ENCODE assay signal across 29 cellular contexts in genomic region chr3:72481542-72481941, GRCh38. TPM values are rescaled to one million over a fixed set of nuclear protein-coding genes. Genes with fewer than 3 reads are reported as not detected.
A peak's percentile ranks its signal among the peaks of the same experiment; 100 is the strongest.
DNase-seq lines count a peak whose midpoint lies in the region; ATAC-seq, FAIRE-seq and TF ChIP-seq lines count a peak whose summit lies in the region.
"Had no signal": no experiment of that assay in that cellular context is flagged by ENCODE, and none has a peak within 500 bp of the region (broad histone marks: within the 10 kb centered on the region; RNA-seq: fewer than 3 reads in every experiment).

No MANE protein-coding gene starts in this region.

- no peak for TF ChIP-seq RAD21 in IMR-90 (IDR thresholded peaks at IDR 0.05; ENCODE audit: low read length)
- TF ChIP-seq RAD21 in H1 (IDR thresholded peaks at IDR 0.05 in 1 of 2, conservative IDR thresholded peaks at IDR 0.05 in 1 of 2; ENCODE audit: low read depth in 2 of 2, low read length in 2 of 2): no peak

- no peak overlapping the region for H3K9ac ChIP-seq in IMR-90 (ENCODE audit: low read depth, low read length)
- H3K9ac ChIP-seq in H1 (replicated peaks in 1 of 4; ENCODE audit: extremely low read depth in 1 of 4, low read depth in 3 of 4, low read length in 3 of 4): no peak overlapping the region
- H3K9ac ChIP-seq: parathyroid adenoma had no signal

- DNase-seq in activated CD8-positive, alpha-beta memory T cell treated with anti-CD3 and anti-CD28 coated beads, Interleukin-2, amount 10 ng/mL, durations not matched to agents 7 days and 5 days: no peak
- DNase-seq in activated CD8-positive, alpha-beta memory T cell treated with anti-CD3 and anti-CD28 coated beads, Interleukin-2, amount 50 U/mL, for 4 hours: no peak
- no peak for DNase-seq in CD4-positive, alpha-beta T cell
- DNase-seq in IMR-90 (no peak), H1 (ENCODE audit: low read depth in 1 of 2, low spot score in 2 of 2) (no peak), GM10248 (ENCODE audit: extremely low spot score) (no peak)
- no peak for DNase-seq in effector memory CD4-positive, alpha-beta T cell
- DNase-seq: activated B cell treated with CpG ODN at 0.5 μM for 24 hours; CD4-positive, alpha-beta memory T cell; effector CD8-positive, alpha-beta T cell; HCEC 1CT; hippocampal formation; mammary epithelial cell; NCI-H1417 treated with DMSO at 0.1 percent for 48 hours; NCI-H2081; NCI-H2227 treated with DMSO at 0.1 percent for 48 hours; NCI-H526 treated with DMSO at 0.1 percent for 48 hours; PC-3; T-cell; thyroid gland had no signal

- H4K8ac ChIP-seq in IMR-90 (ENCODE audit: low read depth in 2 of 2, low read length in 2 of 2) (no peak overlapping the region), H1 (ENCODE audit: extremely low read depth, insufficient read depth, low read length) (no peak overlapping the region)

- H3K36me3 ChIP-seq in IMR-90 (ENCODE audit: control insufficient read depth, insufficient read depth, low read length) (no peaks in the 10 kb centered on the region), H1 (ENCODE audit: control insufficient read depth in 2 of 4, insufficient read depth in 4 of 4, low read length in 3 of 4) (no peaks in the 10 kb centered on the region)
- H3K36me3 ChIP-seq in effector memory CD4-positive, alpha-beta T cell (ENCODE audit: control insufficient read depth, insufficient read depth, low read length): no peaks in the 10 kb centered on the region
- H3K36me3 ChIP-seq: ascending aorta, cardiac muscle cell, thyroid gland, vagina had no signal

- H3K9me3 Mint-ChIP-seq in activated CD8-positive, alpha-beta memory T cell treated with anti-CD3 and anti-CD28 coated beads, Interleukin-2, amount 10 ng/mL, durations not matched to agents 7 days and 5 days (ENCODE audit: low read depth): no peaks in the 10 kb centered on the region
- no peaks in the 10 kb centered on the region for H3K9me3 Mint-ChIP-seq in CD4-positive, alpha-beta T cell
- H3K9me3 Mint-ChIP-seq: T-cell had no signal

- no peak overlapping the region for H2BK20ac ChIP-seq in IMR-90 (ENCODE audit: low read depth, low read length)
- H2BK20ac ChIP-seq in H1 (ENCODE audit: low read length): no peak overlapping the region

- no peak overlapping the region for H2AK9ac ChIP-seq in IMR-90 (replicated peaks; ENCODE audit: low read depth, low read length, poor library complexity)

- H3K18ac ChIP-seq in IMR-90 (ENCODE audit: low read depth, low read length) (no peak overlapping the region), H1 (ENCODE audit: extremely low read depth, low read length) (no peak overlapping the region)

- H3K4me3 Mint-ChIP-seq in activated CD8-positive, alpha-beta memory T cell treated with anti-CD3 and anti-CD28 coated beads, Interleukin-2, amount 10 ng/mL, durations not matched to agents 7 days and 5 days: no peak overlapping the region
- H3K4me3 Mint-ChIP-seq in CD4-positive, alpha-beta T cell: no peak overlapping the region
- H3K4me3 Mint-ChIP-seq: activated B cell treated with CpG ODN at 0.5 μM for 24 hours, T-cell had no signal

- no peak for TF ChIP-seq CTCF in CD4-positive, alpha-beta T cell (IDR thresholded peaks at IDR 0.05)
- TF ChIP-seq CTCF in IMR-90 (conservative IDR thresholded peaks at IDR 0.05; ENCODE audit: low read depth, low read length): no peak
- TF ChIP-seq CTCF in H1 (IDR thresholded peaks at IDR 0.05; ENCODE audit: control extremely low read depth in 1 of 3, insufficient read depth in 1 of 3, low read depth in 1 of 3, low read length in 3 of 3): no peak
- TF ChIP-seq CTCF in GM10248 (IDR thresholded peaks at IDR 0.05; ENCODE audit: control extremely low read depth, extremely low read depth, low read depth, missing control alignments): no peak

- no peak for FAIRE-seq in H1 (lab: Jason Lieb, UNC)
- FAIRE-seq: A549, colon had no signal

- BruUV-seq in IMR-90 (replicated peaks; lab: Mats Ljungman, UMichigan): no TSS peak

- POLR2A ChIA-PET in CD4-positive, alpha-beta T cell (lab: Charles Lee): no interaction called here
- POLR2A ChIA-PET in IMR-90 (lab: Charles Lee; ENCODE audit: unreplicated experiment) (no interaction called here), H1 (lab: Charles Lee; ENCODE audit: partially characterized antibody) (no interaction called here), GM10248 (lab: Yijun Ruan, JAX) (no interaction called here)

- no peak overlapping the region for H4K5ac ChIP-seq in IMR-90 (ENCODE audit: low read depth, low read length)
- no peak overlapping the region for H4K5ac ChIP-seq in H1 (ENCODE audit: insufficient read length, low read depth, low read length)

- H4K91ac ChIP-seq in IMR-90 (ENCODE audit: insufficient read depth, low read depth, low read length): no peak overlapping the region
- no peak overlapping the region for H4K91ac ChIP-seq in H1 (replicated peaks; ENCODE audit: insufficient read length, low read length)

- H3K4me1 ChIP-seq in IMR-90 (ENCODE audit: control insufficient read depth, insufficient read depth, low read length): peaks cover 7% of the 10 kb centered on the region
- H3K4me1 ChIP-seq in H1 (replicated peaks in 1 of 4; ENCODE audit: control insufficient read depth in 3 of 4, insufficient read depth in 4 of 4, low read length in 3 of 4): peaks cover 2 to 11% (median 5%) of the 10 kb centered on the region in 4 experiments
- H3K4me1 ChIP-seq in effector memory CD4-positive, alpha-beta T cell (ENCODE audit: control insufficient read depth, insufficient read depth, low read length, poor library complexity, severe bottlenecking): no peaks in the 10 kb centered on the region
- H3K4me1 ChIP-seq: parathyroid adenoma, thyroid gland had no signal

- CTCF ChIA-PET in activated CD8-positive, alpha-beta memory T cell treated with anti-CD3 and anti-CD28 coated beads, Interleukin-2, amount 10 ng/mL, durations not matched to agents 7 days and 5 days (lab: Charles Lee): interaction anchor here (0.8 kb wide), 1 partner anchor 341 kb away, joined by 3 read pairs; no protein-coding TSS in a partner anchor
- CTCF ChIA-PET in CD4-positive, alpha-beta T cell (lab: Charles Lee): no interaction called here
- CTCF ChIA-PET in IMR-90 (lab: Yijun Ruan, JAX): no interaction called here
- CTCF ChIA-PET in H1 (lab: Charles Lee; ENCODE audit: partially characterized antibody): no interaction called here
- CTCF ChIA-PET in GM10248 (lab: Yijun Ruan, JAX): no interaction called here

- H4K20me1 ChIP-seq in IMR-90 (ENCODE audit: insufficient read depth, low read length): no peaks in the 10 kb centered on the region
- no peaks in the 10 kb centered on the region for H4K20me1 ChIP-seq in H1 (replicated peaks in 1 of 2; ENCODE audit: control insufficient read depth in 1 of 2, insufficient read depth in 2 of 2, low read length in 2 of 2)

- intact Hi-C loops in CD4-positive, alpha-beta T cell (cut with DNase I, micrococcal nuclease): no loop called here
- intact Hi-C loops in IMR-90 (cut with micrococcal nuclease): no loop called here

- peak overlapping the region; percentile 26 for H2AFZ ChIP-seq in IMR-90 (replicated peaks; ENCODE audit: low read length, poor library complexity)
- H2AFZ ChIP-seq in H1 (ENCODE audit: low read length): no peak overlapping the region
- H2AFZ ChIP-seq: parathyroid adenoma had no signal

- H3K27me3 ChIP-seq in CD4-positive, alpha-beta T cell (ENCODE audit: control insufficient read depth, insufficient read depth, low read length): no peaks in the 10 kb centered on the region
- H3K27me3 ChIP-seq in IMR-90 (ENCODE audit: control insufficient read depth, insufficient read depth, low read length) (peaks cover 5% of the 10 kb centered on the region), H1 (replicated peaks in 1 of 4; ENCODE audit: control insufficient read depth in 3 of 4, extremely low read depth in 1 of 4, insufficient read depth in 3 of 4, low read length in 3 of 4) (no peaks in the 10 kb centered on the region)
- no peaks in the 10 kb centered on the region for H3K27me3 ChIP-seq in effector memory CD4-positive, alpha-beta T cell (replicated peaks; ENCODE audit: control insufficient read depth, insufficient read depth, low read length, poor library complexity, severe bottlenecking)
- H3K27me3 ChIP-seq: ascending aorta, cardiac muscle cell, thyroid gland, vagina had no signal

- H3K4me3 ChIP-seq in IMR-90 (ENCODE audit: insufficient read depth, low read depth, low read length): no peak overlapping the region
- H3K4me3 ChIP-seq in H1 (ENCODE audit: extremely low read depth in 1 of 4, insufficient read depth in 2 of 4, low read depth in 3 of 4, low read length in 4 of 4): no peak overlapping the region
- H3K4me3 ChIP-seq in effector memory CD4-positive, alpha-beta T cell (ENCODE audit: insufficient read depth, low read depth, low read length, poor library complexity, severe bottlenecking): no peak overlapping the region
- H3K4me3 ChIP-seq: A549, ascending aorta, cardiac muscle cell, skin epidermis, thyroid gland, vagina had no signal

- H2BK5ac ChIP-seq in IMR-90 (ENCODE audit: low read depth, low read length, poor library complexity, severe bottlenecking) (no peak overlapping the region), H1 (ENCODE audit: low read depth, low read length) (no peak overlapping the region)

- dilution Hi-C loops in IMR-90 (cut with HindIII; ENCODE audit: low sequenced_read_pairs, unreplicated experiment): no loop called here

- no peaks in the 10 kb centered on the region for H3K23me2 ChIP-seq in H1 (ENCODE audit: low read depth, low read length)

- no peaks in the 10 kb centered on the region for H3K27me3 Mint-ChIP-seq in activated CD8-positive, alpha-beta memory T cell treated with anti-CD3 and anti-CD28 coated beads, Interleukin-2, amount 10 ng/mL, durations not matched to agents 7 days and 5 days
- no peaks in the 10 kb centered on the region for H3K27me3 Mint-ChIP-seq in CD4-positive, alpha-beta T cell
- H3K27me3 Mint-ChIP-seq: CD4-positive, alpha-beta memory T cell; T-cell had no signal

- H3K79me1 ChIP-seq in IMR-90 (ENCODE audit: low read depth in 1 of 2, low read length in 2 of 2): no peaks in the 10 kb centered on the region
- H3K79me1 ChIP-seq in H1 (ENCODE audit: low read depth, low read length): no peaks in the 10 kb centered on the region

- H3K27ac Mint-ChIP-seq in activated CD8-positive, alpha-beta memory T cell treated with anti-CD3 and anti-CD28 coated beads, Interleukin-2, amount 10 ng/mL, durations not matched to agents 7 days and 5 days: peak overlapping the region; percentile 26
- peak overlapping the region; percentile 35 for H3K27ac Mint-ChIP-seq in CD4-positive, alpha-beta T cell
- H3K27ac Mint-ChIP-seq: activated B cell treated with CpG ODN at 0.5 μM for 24 hours, T-cell had no signal

- H2BK15ac ChIP-seq in IMR-90 (ENCODE audit: low read depth, low read length) (no peak overlapping the region), H1 (ENCODE audit: low read length) (peak overlapping the region; percentile 89; the same call in 1 of the 2 replicates)

- no peak overlapping the region for H3K27ac ChIP-seq in CD4-positive, alpha-beta T cell (ENCODE audit: low read depth, low read length)
- no peak overlapping the region for H3K27ac ChIP-seq in IMR-90 (ENCODE audit: insufficient read depth, low read length)
- H3K27ac ChIP-seq in H1 (ENCODE audit: low read depth, low read length): no peak overlapping the region
- H3K27ac ChIP-seq in effector memory CD4-positive, alpha-beta T cell (ENCODE audit: insufficient read depth, low read length, poor library complexity, severe bottlenecking): no peak overlapping the region
- H3K27ac ChIP-seq: cardiac muscle cell, epithelial cell of prostate, parathyroid adenoma, skin epidermis, thyroid gland, vagina had no signal

- no peaks in the 10 kb centered on the region for H3K9me3 ChIP-seq in CD4-positive, alpha-beta T cell (ENCODE audit: control insufficient read depth, low read length)
- H3K9me3 ChIP-seq in IMR-90 (ENCODE audit: control insufficient read depth, insufficient read depth, low read length) (no peaks in the 10 kb centered on the region), H1 (ENCODE audit: insufficient read depth in 2 of 2, low read depth in 1 of 2, low read length in 1 of 2) (no peaks in the 10 kb centered on the region)
- no peaks in the 10 kb centered on the region for H3K9me3 ChIP-seq in effector memory CD4-positive, alpha-beta T cell (ENCODE audit: control insufficient read depth, low read length)
- H3K9me3 ChIP-seq: A549, ascending aorta, thyroid gland, vagina had no signal

- no peak overlapping the region for H3K23ac ChIP-seq in IMR-90 (ENCODE audit: low read depth, low read length)
- H3K23ac ChIP-seq in H1 (ENCODE audit: insufficient read length): no peak overlapping the region

- peak overlapping the region; percentile 64; the same call in 1 of the 2 replicates for H2AK5ac ChIP-seq in IMR-90 (ENCODE audit: low read depth, low read length)
- H2AK5ac ChIP-seq in H1 (ENCODE audit: low read depth, low read length): no peak overlapping the region

- in situ Hi-C loops in IMR-90 (cut with MboI; ENCODE audit: low sequenced_read_pairs): no loop called here

- no peak for TF ChIP-seq POLR2A in IMR-90 (IDR thresholded peaks at IDR 0.05; ENCODE audit: low read depth, low read length)
- TF ChIP-seq POLR2A in H1 (IDR thresholded peaks at IDR 0.05; ENCODE audit: control extremely low read depth in 1 of 2, low read depth in 2 of 2, low read length in 2 of 2): no peak

- H3K56ac ChIP-seq in IMR-90 (ENCODE audit: extremely low read depth, insufficient read depth, low read length) (no peak overlapping the region), H1 (replicated peaks; ENCODE audit: insufficient read length, low read depth, low read length) (no peak overlapping the region)

- no peak overlapping the region for H3K14ac ChIP-seq in IMR-90 (replicated peaks; ENCODE audit: low read depth, low read length)
- H3K14ac ChIP-seq in H1 (ENCODE audit: insufficient read length): no peak overlapping the region

- no peak overlapping the region for H3K4me2 ChIP-seq in IMR-90 (ENCODE audit: low read depth, low read length)
- no peak overlapping the region for H3K4me2 ChIP-seq in H1 (ENCODE audit: insufficient read depth in 1 of 2, low read depth in 2 of 2, low read length in 2 of 2)
- H3K4me2 ChIP-seq: A549 had no signal

- no peaks in the 10 kb centered on the region for H3K79me2 ChIP-seq in H1 (ENCODE audit: control insufficient read depth in 1 of 2, insufficient read depth in 2 of 2, low read length in 2 of 2)
- H3K79me2 ChIP-seq: parathyroid adenoma had no signal

- no peak overlapping the region; the same call in 1 of the 2 replicates for H3K4ac ChIP-seq in IMR-90 (ENCODE audit: low read depth, low read length)
- H3K4ac ChIP-seq in H1 (replicated peaks; ENCODE audit: insufficient read length, low read depth, low read length): no peak overlapping the region

- no peak for TF ChIP-seq EP300 in H1 (IDR thresholded peaks at IDR 0.05; ENCODE audit: borderline replicate concordance in 1 of 2, low read depth in 2 of 2, low read length in 2 of 2)

- no peak overlapping the region for H2BK120ac ChIP-seq in IMR-90 (ENCODE audit: low read depth, low read length)
- no peak overlapping the region for H2BK120ac ChIP-seq in H1 (replicated peaks; ENCODE audit: low read depth, low read length)

- peaks cover 11% of the 10 kb centered on the region for H3K36me3 Mint-ChIP-seq in activated CD8-positive, alpha-beta memory T cell treated with anti-CD3 and anti-CD28 coated beads, Interleukin-2, amount 10 ng/mL, durations not matched to agents 7 days and 5 days
- no peaks in the 10 kb centered on the region for H3K36me3 Mint-ChIP-seq in CD4-positive, alpha-beta T cell (ENCODE audit: low read depth)
- H3K36me3 Mint-ChIP-seq: CD4-positive, alpha-beta memory T cell; T-cell had no signal

- peaks cover 52% of the 10 kb centered on the region for H3K4me1 Mint-ChIP-seq in activated CD8-positive, alpha-beta memory T cell treated with anti-CD3 and anti-CD28 coated beads, Interleukin-2, amount 10 ng/mL, durations not matched to agents 7 days and 5 days
- H3K4me1 Mint-ChIP-seq in CD4-positive, alpha-beta T cell (ENCODE audit: low read depth): peaks cover 18% of the 10 kb centered on the region

- peaks cover 4% of the 10 kb centered on the region; the same call in 1 of the 2 replicates for H3K9me1 ChIP-seq in IMR-90 (ENCODE audit: insufficient read depth, low read length)

- WGBS in IMR-90 (ENCODE audit: extremely low coverage in 2 of 2, insufficient read length in 1 of 2), 2 experiments: 92% methylated on average over 2 of the region's 4 CpGs; no CpG with 5 or more reads in 1 of the 2 experiments
- WGBS in H1 (ENCODE audit: extremely low coverage in 1 of 2, insufficient coverage in 1 of 2, insufficient read length in 1 of 2, insufficient replicate concordance in 2 of 2, low coverage in 1 of 2, low lambda C conversion rate in 2 of 2, missing lambda C conversion rate in 1 of 2), 2 experiments: 98% methylated on average over 4 of the region's 4 CpGs; no CpG with 5 or more reads in 1 of the 2 experiments

- ATAC-seq in activated CD8-positive, alpha-beta memory T cell treated with anti-CD3 and anti-CD28 coated beads, Interleukin-2, amount 10 ng/mL, durations not matched to agents 7 days and 5 days: no peak
- no peak for ATAC-seq in CD4-positive, alpha-beta T cell (ENCODE audit: poor library complexity)
- no peak for ATAC-seq in IMR-90 (ENCODE audit: low read depth)
- ATAC-seq in HG02759 (IDR thresholded peaks at IDR 0.05; ENCODE audit: unreplicated experiment): no peak
- ATAC-seq: A549, PC-3, T-cell had no signal

- H2BK12ac ChIP-seq in H1 (ENCODE audit: low read depth, low read length): no peak overlapping the region

RNA-seq across cellular contexts. Expression of gene RYBP, which starts 35.1 kb away (rescaled TPM):
- 10 to 100 TPM; 11.7 to 17.9 TPM for total RNA-seq in activated CD8-positive, alpha-beta memory T cell treated with anti-CD3 and anti-CD28 coated beads, Interleukin-2, amount 10 ng/mL, durations not matched to agents 7 days and 5 days
- total RNA-seq in CD4-positive, alpha-beta T cell: 10 to 100 TPM; 14.1 to 14.2 TPM
- 4.1 and 6.9 TPM in 2 replicates for total RNA-seq in IMR-90 (2012; rRNA removed)
- polyA plus RNA-seq in IMR-90 (2012; rRNA removed) (3.6 and 4.2 TPM in 2 replicates), H1 (2011; rRNA removed) (4.8 and 8.5 TPM in 2 replicates)
- 0.63 and 0.85 TPM in 2 replicates for polyA plus RNA-seq in IMR-90 (2012; cell fraction: cytosol; rRNA removed)
- 0.95 and 5.4 TPM in 2 replicates for polyA plus RNA-seq in IMR-90 (2012; cell fraction: nucleus; rRNA removed; ENCODE audit: low replicate concordance)
- total RNA-seq in H1 (2021; fragmentation: NEBNext Ultra II Directional; extraction: Animal tissue kit (Norgen Biotek cat#: 25700)): 23.9 and 25.9 TPM in 2 replicates
- polyA plus RNA-seq in H1 (2011; cell fraction: cytosol; rRNA removed): 9.0 TPM
- polyA plus RNA-seq in H1 (2011; cell fraction: nucleus; rRNA removed): 4.7 TPM
- polyA plus RNA-seq in H1 (2012, experiment 1 of 2): 8.5 to 17.0 TPM (median 10.8 TPM) in 4 replicates
- polyA plus RNA-seq in H1 (2012, experiment 2 of 2): 1.5 TPM
- 21.2 TPM for polyA plus RNA-seq in H1 (2013, experiment 1 of 2)
- 21.9 TPM for polyA plus RNA-seq in H1 (2013, experiment 2 of 2)
- 8.7 and 10.2 TPM in 2 replicates for polyA minus RNA-seq in H1 (2011; rRNA and poly(A)+ RNA removed)
- polyA minus RNA-seq in H1 (2011; cell fraction: cytosol; rRNA and poly(A)+ RNA removed): 8.8 TPM
- 11.9 TPM for polyA minus RNA-seq in H1 (2011; cell fraction: nucleus; rRNA and poly(A)+ RNA removed)
